In the genomic region with DNA sequence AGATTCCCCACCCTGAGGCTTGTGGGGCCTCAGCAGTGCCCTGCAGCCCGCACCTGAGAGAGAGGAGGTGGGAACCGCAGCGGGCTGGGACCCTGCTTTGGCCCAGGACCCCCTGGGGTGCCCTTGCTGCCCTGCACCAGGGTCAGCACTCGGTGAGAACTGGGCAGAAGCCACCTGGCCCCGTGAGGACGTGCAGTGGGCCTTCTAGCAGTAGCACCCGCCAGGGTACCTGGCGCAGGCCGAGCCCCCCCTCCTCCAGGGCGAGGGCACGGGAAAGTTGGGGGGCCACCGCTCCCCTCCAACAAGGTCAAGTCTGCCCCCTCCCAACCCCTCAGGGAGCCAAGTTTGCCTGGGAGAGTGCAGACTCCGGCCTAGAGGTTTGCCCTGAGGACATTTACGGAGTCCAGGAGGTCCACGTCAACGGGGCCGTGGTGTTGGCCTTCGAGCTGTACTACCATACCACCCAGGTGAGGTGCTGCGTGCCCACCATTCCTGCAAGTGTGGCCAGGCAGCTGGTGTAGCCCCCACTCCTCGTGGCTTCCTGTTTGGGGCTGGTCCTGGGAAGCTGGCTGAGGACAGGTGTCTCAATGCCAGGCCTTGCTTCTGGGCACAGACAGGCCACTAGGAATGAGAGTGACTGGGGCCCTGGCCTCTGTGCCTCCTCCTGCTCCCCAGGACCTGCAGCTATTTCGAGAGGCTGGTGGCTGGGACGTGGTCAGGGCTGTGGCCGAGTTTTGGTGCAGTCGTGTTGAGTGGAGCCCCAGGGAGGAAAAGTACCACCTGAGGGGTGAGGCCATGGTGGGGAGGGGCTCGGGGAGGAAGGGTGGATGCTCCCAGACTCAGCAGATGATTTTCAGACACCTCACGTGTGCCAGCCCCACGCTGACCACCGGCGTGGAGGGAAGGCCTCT, we compare ENCODE assay signal across 15 cellular contexts. TPM values are rescaled to one million over a fixed set of nuclear protein-coding genes. Genes with fewer than 3 reads are reported as not detected.
DNase-seq lines count a peak whose midpoint lies in the region; ATAC-seq lines count a peak whose summit lies in the region.
"Had no signal": no experiment of that assay in that cellular context is flagged by ENCODE, and none has a peak within 500 bp of the region (broad histone marks: within the 10 kb centered on the region; RNA-seq: fewer than 3 reads in every experiment).

No MANE protein-coding gene starts in this region.

- no peaks in the 10 kb centered on the region for H3K9me3 Mint-ChIP-seq in activated naive CD4-positive, alpha-beta T cell treated with anti-CD3 and anti-CD28 coated beads, Interleukin-2, amount 10 ng/mL, durations not matched to agents 7 days and 5 days
- H3K9me3 Mint-ChIP-seq in effector memory CD8-positive, alpha-beta T cell, result no peaks in the 10 kb centered on the region
- H3K9me3 Mint-ChIP-seq: activated CD4-positive, alpha-beta memory T cell treated with anti-CD3 and anti-CD28 coated beads, Interleukin-2, amount 10 ng/mL, durations not matched to agents 7 days and 5 days; activated naive CD4-positive, alpha-beta T cell treated with anti-CD3 and anti-CD28 coated beads for 36 hours had no signal

- H3K9ac ChIP-seq in mesenchymal stem cell (ENCODE audit: low read length), result no peak overlapping the region

- H3K4me2 ChIP-seq in mesenchymal stem cell (ENCODE audit: low read length, poor library complexity, severe bottlenecking), result no peak overlapping the region

- H3K14ac ChIP-seq in mesenchymal stem cell (ENCODE audit: low read length in 2 of 2), result no peak overlapping the region

- ATAC-seq in Right ventricle myocardium superior (ENCODE audit: poor library complexity) (no peak), sciatic nerve (no peak)
- ATAC-seq in effector memory CD8-positive, alpha-beta T cell (replicated peaks), result no peak

- no peak overlapping the region for H3K27ac ChIP-seq in mesenchymal stem cell (ENCODE audit: low read length, poor library complexity, severe bottlenecking)
- H3K27ac ChIP-seq: cardiac muscle cell, Peyer's patch had no signal

- WGBS in mesenchymal stem cell, result 97% methylated on average over 29 of the region's 29 CpGs

- no peak overlapping the region for H2BK15ac ChIP-seq in mesenchymal stem cell (ENCODE audit: low read depth, poor library complexity, severe bottlenecking)

- peaks cover 27% of the 10 kb centered on the region for H3K36me3 Mint-ChIP-seq in activated naive CD4-positive, alpha-beta T cell treated with anti-CD3 and anti-CD28 coated beads, Interleukin-2, amount 10 ng/mL, durations not matched to agents 7 days and 5 days
- H3K36me3 Mint-ChIP-seq in effector memory CD8-positive, alpha-beta T cell (ENCODE audit: insufficient read depth), result peaks cover 46% of the 10 kb centered on the region

- no peak overlapping the region for H3K18ac ChIP-seq in mesenchymal stem cell (ENCODE audit: low read depth in 1 of 2, low read length in 2 of 2)

- peaks cover 10% of the 10 kb centered on the region for H3K27me3 Mint-ChIP-seq in activated naive CD4-positive, alpha-beta T cell treated with anti-CD3 and anti-CD28 coated beads, Interleukin-2, amount 10 ng/mL, durations not matched to agents 7 days and 5 days
- H3K27me3 Mint-ChIP-seq in effector memory CD8-positive, alpha-beta T cell, result no peaks in the 10 kb centered on the region

- no peak overlapping the region for H3K4me3 ChIP-seq in mesenchymal stem cell (ENCODE audit: insufficient read depth in 1 of 2, low read depth in 1 of 2, low read length in 2 of 2)
- H3K4me3 ChIP-seq: cardiac muscle cell, Peyer's patch had no signal

- CTCF ChIA-PET in activated naive CD4-positive, alpha-beta T cell treated with anti-CD3 and anti-CD28 coated beads, Interleukin-2, amount 10 ng/mL, durations not matched to agents 7 days and 5 days (lab: Charles Lee), result interaction anchor here (1.0 to 1.8 kb wide), 3 partner anchors 42 to 105 kb away, joined by 3 to 9 read pairs (median 4); no protein-coding TSS in a partner anchor

- no peaks in the 10 kb centered on the region for H3K9me3 ChIP-seq in mesenchymal stem cell (ENCODE audit: control insufficient read depth, low read length)
- H3K9me3 ChIP-seq: Peyer's patch had no signal

- H2AK5ac ChIP-seq in mesenchymal stem cell (ENCODE audit: low read length, severe bottlenecking), result no peak overlapping the region

- no peak overlapping the region for H4K91ac ChIP-seq in mesenchymal stem cell (ENCODE audit: low read length)

- peak overlapping the region; percentile 42 for H3K27ac Mint-ChIP-seq in activated naive CD4-positive, alpha-beta T cell treated with anti-CD3 and anti-CD28 coated beads, Interleukin-2, amount 10 ng/mL, durations not matched to agents 7 days and 5 days
- peak overlapping the region in 1 of 2 donors; percentile 46 for H3K27ac Mint-ChIP-seq in effector memory CD8-positive, alpha-beta T cell
- H3K27ac Mint-ChIP-seq: activated CD4-positive, alpha-beta memory T cell treated with anti-CD3 and anti-CD28 coated beads, Interleukin-2, amount 10 ng/mL, durations not matched to agents 7 days and 5 days; activated naive CD4-positive, alpha-beta T cell treated with anti-CD3 and anti-CD28 coated beads for 36 hours had no signal

- H3K79me1 ChIP-seq in mesenchymal stem cell (replicated peaks; ENCODE audit: low read length, poor library complexity, severe bottlenecking), result peaks cover 9% of the 10 kb centered on the region

- peaks cover 38% of the 10 kb centered on the region for H3K4me1 Mint-ChIP-seq in activated naive CD4-positive, alpha-beta T cell treated with anti-CD3 and anti-CD28 coated beads, Interleukin-2, amount 10 ng/mL, durations not matched to agents 7 days and 5 days
- peaks cover 34% of the 10 kb centered on the region in 2 donors for H3K4me1 Mint-ChIP-seq in effector memory CD8-positive, alpha-beta T cell (ENCODE audit: low read depth in 2 of 2)

- intact Hi-C loops in Right ventricle myocardium superior (cut with DNase I) (no loop called here), sciatic nerve (cut with DNase I) (no loop called here)

- H3K4me1 ChIP-seq in mesenchymal stem cell (ENCODE audit: control insufficient read depth, insufficient read depth, low read depth, low read length), result peaks cover 39% of the 10 kb centered on the region

- no peak overlapping the region for H2AFZ ChIP-seq in mesenchymal stem cell (ENCODE audit: low read depth, low read length)

- peaks cover 6 to 34% of the 10 kb centered on the region in 2 experiments for H3K27me3 ChIP-seq in mesenchymal stem cell (ENCODE audit: control insufficient read depth in 1 of 2, insufficient read depth in 1 of 2, low read length in 2 of 2)
- H3K27me3 ChIP-seq: Peyer's patch had no signal

- no peak overlapping the region for H3K23ac ChIP-seq in mesenchymal stem cell (ENCODE audit: low read length in 2 of 2)

- H2BK120ac ChIP-seq in mesenchymal stem cell (ENCODE audit: low read depth, low read length), result no peak overlapping the region

- no peak overlapping the region for H2BK5ac ChIP-seq in mesenchymal stem cell (ENCODE audit: low read depth, low read length, poor library complexity, severe bottlenecking)

- H4K8ac ChIP-seq in mesenchymal stem cell (ENCODE audit: low read length), result no peak overlapping the region

- H3K36me3 ChIP-seq in mesenchymal stem cell (ENCODE audit: control insufficient read depth in 1 of 2, insufficient read depth in 2 of 2, low read depth in 1 of 2, low read length in 2 of 2), result peaks cover 0 to 59% of the 10 kb centered on the region in 2 experiments
- H3K36me3 ChIP-seq: cardiac muscle cell had no signal

- no peak overlapping the region for H2BK12ac ChIP-seq in mesenchymal stem cell (ENCODE audit: low read length in 2 of 2)

- no peak overlapping the region for H3K4me3 Mint-ChIP-seq in activated naive CD4-positive, alpha-beta T cell treated with anti-CD3 and anti-CD28 coated beads, Interleukin-2, amount 10 ng/mL, durations not matched to agents 7 days and 5 days
- H3K4me3 Mint-ChIP-seq in effector memory CD8-positive, alpha-beta T cell, result no peak overlapping the region
- H3K4me3 Mint-ChIP-seq: activated CD4-positive, alpha-beta memory T cell treated with anti-CD3 and anti-CD28 coated beads, Interleukin-2, amount 10 ng/mL, durations not matched to agents 7 days and 5 days; activated naive CD4-positive, alpha-beta T cell treated with anti-CD3 and anti-CD28 coated beads for 36 hours had no signal

- DNase-seq in activated naive CD4-positive, alpha-beta T cell treated with anti-CD3 and anti-CD28 coated beads, Interleukin-2, amount 10 ng/mL, durations not matched to agents 7 days and 5 days, result no peak
- no peak for DNase-seq in activated naive CD4-positive, alpha-beta T cell (lab: John Stamatoyannopoulos, UW)
- DNase-seq in Right ventricle myocardium superior (peak; percentile 30), sciatic nerve (ENCODE audit: low spot score) (peak; percentile 58), mesenchymal stem cell (no peak)
- DNase-seq in effector memory CD8-positive, alpha-beta T cell, result no peak
- DNase-seq: activated CD4-positive, alpha-beta memory T cell treated with anti-CD3 and anti-CD28 coated beads, Interleukin-2, amount 10 ng/mL, durations not matched to agents 7 days and 5 days; activated naive CD4-positive, alpha-beta T cell treated with anti-CD3 and anti-CD28 coated beads for 36 hours; hypothalamus; KG1; NCI-H1105 treated with DMSO at 0.1 percent for 48 hours; stimulated activated CD4-positive, alpha-beta T cell treated with anti-CD3 and anti-CD28 coated beads, Interleukin-15, amount 100 ng/mL, for 24 hours had no signal

- H3K4ac ChIP-seq in mesenchymal stem cell (ENCODE audit: low read depth in 1 of 2, low read length in 2 of 2), result no peak overlapping the region

RNA-seq across cellular contexts. Expression of gene PGGHG, which starts 3.5 kb away (rescaled TPM):
- total RNA-seq in Right ventricle myocardium superior, result 6.1 TPM
- 60.3 TPM for total RNA-seq in sciatic nerve
- polyA plus RNA-seq in mesenchymal stem cell (2013, experiment 1 of 2), result 35.9 TPM
- polyA plus RNA-seq in mesenchymal stem cell (2013, experiment 2 of 2), result 33.3 TPM

RNA-seq across cellular contexts. Expression of gene IFITM5, which starts 6.9 kb away (rescaled TPM):
- not detected for total RNA-seq in Right ventricle myocardium superior
- total RNA-seq in sciatic nerve, result not detected
- not detected for polyA plus RNA-seq in mesenchymal stem cell (2013, experiment 1 of 2)
- not detected for polyA plus RNA-seq in mesenchymal stem cell (2013, experiment 2 of 2)
- total RNA-seq: activated CD4-positive, alpha-beta memory T cell treated with anti-CD3 and anti-CD28 coated beads, Interleukin-2, amount 10 ng/mL, durations not matched to agents 7 days and 5 days; activated naive CD4-positive, alpha-beta T cell treated with anti-CD3 and anti-CD28 coated beads for 36 hours; cardiac muscle cell; Peyer's patch had no signal
- polyA plus RNA-seq: AG04450, cardiac muscle cell had no signal

RNA-seq across cellular contexts. Expression of gene NLRP6, which starts 14.3 kb away (rescaled TPM):
- total RNA-seq in Right ventricle myocardium superior (0.11 TPM), sciatic nerve (0.36 TPM)
- polyA plus RNA-seq in mesenchymal stem cell (2013, experiment 1 of 2), result not detected
- polyA plus RNA-seq in mesenchymal stem cell (2013, experiment 2 of 2), result not detected
- total RNA-seq: cardiac muscle cell had no signal
- polyA plus RNA-seq: AG04450, cardiac muscle cell had no signal

RNA-seq across cellular contexts. Expression of gene IFITM2, which starts 15.2 kb away (rescaled TPM):
- total RNA-seq in Right ventricle myocardium superior (194 TPM), sciatic nerve (853 TPM)
- polyA plus RNA-seq in mesenchymal stem cell (2013, experiment 1 of 2), result 1,548 TPM
- polyA plus RNA-seq in mesenchymal stem cell (2013, experiment 2 of 2), result 1,588 TPM

RNA-seq across cellular contexts. Expression of gene IFITM1, which starts 21.4 kb away (rescaled TPM):
- total RNA-seq in Right ventricle myocardium superior (83.1 TPM), sciatic nerve (344 TPM)
- polyA plus RNA-seq in mesenchymal stem cell (2013, experiment 1 of 2), result 395 TPM
- polyA plus RNA-seq in mesenchymal stem cell (2013, experiment 2 of 2), result 368 TPM

Comparison
In these comparisons a context has a peak if more than half of its experiments do, and no peak if none do; other contexts are left out.
1. DNase-seq: peak in Right ventricle myocardium superior (single experiment) and sciatic nerve (single experiment); none in activated naive CD4-positive, alpha-beta T cell treated with anti-CD3 and anti-CD28 coated beads, Interleukin-2, amount 10 ng/mL, durations not matched to agents 7 days and 5 days (single experiment), activated naive CD4-positive, alpha-beta T cell (0 of 4), mesenchymal stem cell (single experiment) and effector memory CD8-positive, alpha-beta T cell (0 of 3).